Comparison of ENCODE assay signal across 27 cellular contexts in the genomic region with DNA sequence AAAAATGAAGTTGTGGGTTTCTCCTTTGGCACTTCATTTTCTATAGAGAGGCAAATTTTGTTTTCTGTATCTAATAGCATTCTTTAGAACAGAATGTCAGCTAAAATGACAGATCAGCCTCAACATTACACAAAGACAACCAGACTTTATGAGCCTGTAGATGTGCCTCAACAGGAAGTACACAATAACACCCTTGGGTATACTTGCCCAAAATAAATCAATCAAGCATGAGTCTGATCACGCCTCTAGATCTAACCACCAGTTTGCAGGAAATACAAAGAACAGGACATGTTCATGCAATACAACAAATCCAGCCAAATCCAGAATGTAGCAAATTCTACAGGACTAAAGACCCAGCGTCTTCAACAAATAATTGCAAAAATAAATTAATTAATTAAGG. TPM values are rescaled to one million over a fixed set of nuclear protein-coding genes. Genes with fewer than 3 reads are reported as not detected.
DNase-seq lines count a peak whose midpoint lies in the region; ATAC-seq and TF ChIP-seq lines count a peak whose summit lies in the region.
"Had no signal": no experiment of that assay in that cellular context is flagged by ENCODE, and none has a peak within 500 bp of the region (broad histone marks: within the 10 kb centered on the region; RNA-seq: fewer than 3 reads in every experiment).

No MANE protein-coding gene starts in this region.

- peaks cover 11% of the 10 kb centered on the region for H3K4me1 ChIP-seq in DOHH2 (ENCODE audit: control insufficient read depth, low read length)
- no peaks in the 10 kb centered on the region for H3K4me1 ChIP-seq in left ventricle myocardium inferior
- H3K4me1 ChIP-seq: neural progenitor cell, parathyroid adenoma, testis, uterus had no signal

- H3K27me3 Mint-ChIP-seq in nephron progenitor cell (ENCODE audit: low read depth, poor library complexity), result no peaks in the 10 kb centered on the region
- H3K27me3 Mint-ChIP-seq: activated CD8-positive, alpha-beta memory T cell treated with anti-CD3 and anti-CD28 coated beads, Interleukin-2, amount 10 ng/mL, durations not matched to agents 7 days and 5 days had no signal

- no peaks in the 10 kb centered on the region for H3F3A ChIP-seq in DOHH2 (ENCODE audit: control insufficient read depth, insufficient read depth)

- no peak overlapping the region for H3K4me3 ChIP-seq in DOHH2 (ENCODE audit: low read length)
- H3K4me3 ChIP-seq in epithelial cell of esophagus (ENCODE audit: low read length), result no peak overlapping the region
- no peak overlapping the region for H3K4me3 ChIP-seq in left ventricle myocardium inferior
- H3K4me3 ChIP-seq: GM23338, lung, neural progenitor cell, testis, uterus had no signal

- H3K36me3 Mint-ChIP-seq in nephron progenitor cell (ENCODE audit: low read depth), result peaks cover 9% of the 10 kb centered on the region
- H3K36me3 Mint-ChIP-seq: activated CD8-positive, alpha-beta memory T cell treated with anti-CD3 and anti-CD28 coated beads, Interleukin-2, amount 10 ng/mL, durations not matched to agents 7 days and 5 days; CD8-positive, alpha-beta T cell; neural progenitor cell had no signal

- H3K27ac Mint-ChIP-seq in nephron progenitor cell, result peak overlapping the region; percentile 60
- H3K27ac Mint-ChIP-seq: activated CD8-positive, alpha-beta memory T cell treated with anti-CD3 and anti-CD28 coated beads, Interleukin-2, amount 10 ng/mL, durations not matched to agents 7 days and 5 days; CD8-positive, alpha-beta T cell; GM23338; neural progenitor cell had no signal

- intact Hi-C loops in left ventricle myocardium inferior (cut with micrococcal nuclease), result no loop called here

- H3K79me2 ChIP-seq in DOHH2 (ENCODE audit: control insufficient read depth, low read length), result no peaks in the 10 kb centered on the region
- H3K79me2 ChIP-seq: parathyroid adenoma had no signal

- no peak overlapping the region for H3K27ac ChIP-seq in DOHH2 (ENCODE audit: low read depth, low read length)
- H3K27ac ChIP-seq in left ventricle myocardium inferior (replicated peaks), result no peak overlapping the region
- H3K27ac ChIP-seq: neural progenitor cell, parathyroid adenoma, testis, uterus had no signal

- H4K20me1 ChIP-seq in DOHH2 (ENCODE audit: control insufficient read depth, insufficient read depth, low read depth, low read length), result no peaks in the 10 kb centered on the region

- peaks cover 49% of the 10 kb centered on the region for H3K9me3 Mint-ChIP-seq in nephron progenitor cell
- H3K9me3 Mint-ChIP-seq: CD8-positive, alpha-beta T cell had no signal

- H3K4me3 Mint-ChIP-seq in nephron progenitor cell, result no peak overlapping the region
- H3K4me3 Mint-ChIP-seq: activated CD8-positive, alpha-beta memory T cell treated with anti-CD3 and anti-CD28 coated beads, Interleukin-2, amount 10 ng/mL, durations not matched to agents 7 days and 5 days; CD8-positive, alpha-beta T cell; GM23338; neural progenitor cell had no signal

- H3K4me1 Mint-ChIP-seq in nephron progenitor cell, result peaks cover 31% of the 10 kb centered on the region
- H3K4me1 Mint-ChIP-seq: activated CD8-positive, alpha-beta memory T cell treated with anti-CD3 and anti-CD28 coated beads, Interleukin-2, amount 10 ng/mL, durations not matched to agents 7 days and 5 days; neural progenitor cell had no signal

- H3K27me3 ChIP-seq in DOHH2 (ENCODE audit: control insufficient read depth, low read length) (no peaks in the 10 kb centered on the region), left ventricle myocardium inferior (ENCODE audit: low read depth) (no peaks in the 10 kb centered on the region)
- H3K27me3 ChIP-seq: neural progenitor cell, testis, uterus had no signal

- H3K4me2 ChIP-seq in DOHH2 (ENCODE audit: low read length), result peak overlapping the region; percentile 21
- H3K4me2 ChIP-seq: GM23338, neural progenitor cell had no signal

- no peak for ATAC-seq in HG02870 (IDR thresholded peaks at IDR 0.05; ENCODE audit: unreplicated experiment)
- ATAC-seq: activated CD8-positive, alpha-beta memory T cell treated with anti-CD3 and anti-CD28 coated beads, Interleukin-2, amount 10 ng/mL, durations not matched to agents 7 days and 5 days; CD8-positive, alpha-beta T cell; GM23338; sciatic nerve had no signal

- H3K36me3 ChIP-seq in DOHH2 (ENCODE audit: control insufficient read depth, low read length), result no peaks in the 10 kb centered on the region
- H3K36me3 ChIP-seq in left ventricle myocardium inferior, result no peaks in the 10 kb centered on the region
- H3K36me3 ChIP-seq: neural progenitor cell, uterus had no signal

- H3K9me3 ChIP-seq in DOHH2 (ENCODE audit: control insufficient read depth, insufficient read depth, low read length) (no peaks in the 10 kb centered on the region), left ventricle myocardium inferior (replicated peaks) (peaks cover 11% of the 10 kb centered on the region)
- H3K9me3 ChIP-seq: testis, uterus had no signal

- no peak for TF ChIP-seq CTCF in DOHH2 (IDR thresholded peaks at IDR 0.05; ENCODE audit: low read depth, low read length, poor library complexity, severe bottlenecking)
- no peak for TF ChIP-seq CTCF in epithelial cell of esophagus (IDR thresholded peaks at IDR 0.05; ENCODE audit: insufficient read depth, low read depth, low read length, missing control alignments)
- no peak for TF ChIP-seq CTCF in nephron progenitor cell (IDR thresholded peaks at IDR 0.05)
- no peak for TF ChIP-seq CTCF in left ventricle myocardium inferior (IDR thresholded peaks at IDR 0.05; ENCODE audit: borderline replicate concordance)

- H3K9me2 ChIP-seq in DOHH2 (replicated peaks; ENCODE audit: control insufficient read depth, low read length), result no peaks in the 10 kb centered on the region

- DNase-seq in NAMALWA (ENCODE audit: low spot score) (peak; percentile 50), epithelial cell of esophagus (ENCODE audit: low read depth) (peak; percentile 36), nephron progenitor cell (no peak), left ventricle myocardium inferior (no peak), GM19240 (ENCODE audit: insufficient read length, low spot score) (no peak)
- DNase-seq: activated CD4-positive, CD25-positive, alpha-beta regulatory T cell; activated CD8-positive, alpha-beta memory T cell treated with anti-CD3 and anti-CD28 coated beads, Interleukin-2, amount 10 ng/mL, durations not matched to agents 7 days and 5 days; activated naive CD4-positive, alpha-beta T cell; activated T-cell treated with anti-CD3 and anti-CD28 coated beads, Interleukin-2, amount 50 U/mL, for 48 hours; CD8-positive, alpha-beta T cell; IMR-90; kidney glomerular epithelial cell; NCI-H1105; NCI-H2081; NCI-H446 treated with DMSO at 0.1 percent for 48 hours; stimulated activated CD4-positive, alpha-beta T cell treated with anti-CD3 and anti-CD28 coated beads, Interleukin-15, amount 100 ng/mL, for 24 hours; stimulated activated naive CD4-positive, alpha-beta T cell treated with Interleukin-2 at 50 U/mL for 16 hours; testis; uterus had no signal

RNA-seq across cellular contexts. Expression of gene DAPL1, which starts 11.2 kb away (rescaled TPM):
- total RNA-seq in left ventricle myocardium inferior, result not detected
- total RNA-seq: activated CD8-positive, alpha-beta memory T cell treated with anti-CD3 and anti-CD28 coated beads, Interleukin-2, amount 10 ng/mL, durations not matched to agents 7 days and 5 days; CD8-positive, alpha-beta T cell; endothelial cell of umbilical vein; GM23338; IMR-90; lung; sciatic nerve; uterus had no signal

Comparison
In these comparisons a context has a peak if more than half of its experiments do, and no peak if none do; other contexts are left out.
1. DNase-seq: peak in NAMALWA (single experiment) and epithelial cell of esophagus (single experiment); none in nephron progenitor cell (single experiment), left ventricle myocardium inferior (single experiment) and GM19240 (single experiment).